1 cellular context compared by ENCODE assay signal in the genomic region with DNA sequence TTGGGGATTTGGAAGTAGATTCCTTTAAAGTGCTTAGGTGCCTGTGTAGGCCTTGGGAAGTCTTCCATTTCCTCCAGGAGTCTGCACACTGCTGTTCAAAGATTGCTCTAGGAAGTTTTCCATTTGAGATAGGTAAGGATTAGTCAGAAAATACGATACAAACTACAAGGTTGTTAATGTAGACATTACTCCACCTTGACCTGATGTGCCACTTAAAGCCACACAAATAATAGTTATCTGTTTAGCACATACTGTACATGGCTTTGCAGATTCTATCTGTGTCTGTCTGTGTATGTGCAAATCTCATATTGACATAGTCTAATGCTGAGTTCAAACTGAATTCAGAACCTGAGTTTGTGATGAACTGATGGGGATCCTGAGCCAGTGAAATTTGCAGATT.
TF ChIP-seq lines count a peak whose summit lies in the region.

No MANE protein-coding gene starts in this region.

TF ChIP-seq in GM23338, 12 proteins besides CTCF, POLR2A, EP300 and RAD21 (continued from another document):
- TF ChIP-seq, protein P1, sequence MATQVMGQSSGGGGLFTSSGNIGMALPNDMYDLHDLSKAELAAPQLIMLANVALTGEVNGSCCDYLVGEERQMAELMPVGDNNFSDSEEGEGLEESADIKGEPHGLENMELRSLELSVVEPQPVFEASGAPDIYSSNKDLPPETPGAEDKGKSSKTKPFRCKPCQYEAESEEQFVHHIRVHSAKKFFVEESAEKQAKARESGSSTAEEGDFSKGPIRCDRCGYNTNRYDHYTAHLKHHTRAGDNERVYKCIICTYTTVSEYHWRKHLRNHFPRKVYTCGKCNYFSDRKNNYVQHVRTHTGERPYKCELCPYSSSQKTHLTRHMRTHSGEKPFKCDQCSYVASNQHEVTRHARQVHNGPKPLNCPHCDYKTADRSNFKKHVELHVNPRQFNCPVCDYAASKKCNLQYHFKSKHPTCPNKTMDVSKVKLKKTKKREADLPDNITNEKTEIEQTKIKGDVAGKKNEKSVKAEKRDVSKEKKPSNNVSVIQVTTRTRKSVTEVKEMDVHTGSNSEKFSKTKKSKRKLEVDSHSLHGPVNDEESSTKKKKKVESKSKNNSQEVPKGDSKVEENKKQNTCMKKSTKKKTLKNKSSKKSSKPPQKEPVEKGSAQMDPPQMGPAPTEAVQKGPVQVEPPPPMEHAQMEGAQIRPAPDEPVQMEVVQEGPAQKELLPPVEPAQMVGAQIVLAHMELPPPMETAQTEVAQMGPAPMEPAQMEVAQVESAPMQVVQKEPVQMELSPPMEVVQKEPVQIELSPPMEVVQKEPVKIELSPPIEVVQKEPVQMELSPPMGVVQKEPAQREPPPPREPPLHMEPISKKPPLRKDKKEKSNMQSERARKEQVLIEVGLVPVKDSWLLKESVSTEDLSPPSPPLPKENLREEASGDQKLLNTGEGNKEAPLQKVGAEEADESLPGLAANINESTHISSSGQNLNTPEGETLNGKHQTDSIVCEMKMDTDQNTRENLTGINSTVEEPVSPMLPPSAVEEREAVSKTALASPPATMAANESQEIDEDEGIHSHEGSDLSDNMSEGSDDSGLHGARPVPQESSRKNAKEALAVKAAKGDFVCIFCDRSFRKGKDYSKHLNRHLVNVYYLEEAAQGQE (IDR thresholded peaks at IDR 0.05; ENCODE audit: unreplicated experiment) = no peak
- TF ChIP-seq EZH2 (IDR thresholded peaks at IDR 0.05; ENCODE audit: low read depth, unreplicated experiment) (no peak), ZNF114 (CRISPR knock-in tag; IDR thresholded peaks at IDR 0.05) (no peak), EZH2phosphoT487 (IDR thresholded peaks at IDR 0.05; ENCODE audit: unreplicated experiment) (no peak), ZNF331 (CRISPR knock-in tag; IDR thresholded peaks at IDR 0.05; ENCODE audit: low read depth) (no peak), JUNB (IDR thresholded peaks at IDR 0.05; ENCODE audit: unreplicated experiment) (no peak), STAT1 (IDR thresholded peaks at IDR 0.05; ENCODE audit: unreplicated experiment) (no peak)
- TF ChIP-seq, protein P2, sequence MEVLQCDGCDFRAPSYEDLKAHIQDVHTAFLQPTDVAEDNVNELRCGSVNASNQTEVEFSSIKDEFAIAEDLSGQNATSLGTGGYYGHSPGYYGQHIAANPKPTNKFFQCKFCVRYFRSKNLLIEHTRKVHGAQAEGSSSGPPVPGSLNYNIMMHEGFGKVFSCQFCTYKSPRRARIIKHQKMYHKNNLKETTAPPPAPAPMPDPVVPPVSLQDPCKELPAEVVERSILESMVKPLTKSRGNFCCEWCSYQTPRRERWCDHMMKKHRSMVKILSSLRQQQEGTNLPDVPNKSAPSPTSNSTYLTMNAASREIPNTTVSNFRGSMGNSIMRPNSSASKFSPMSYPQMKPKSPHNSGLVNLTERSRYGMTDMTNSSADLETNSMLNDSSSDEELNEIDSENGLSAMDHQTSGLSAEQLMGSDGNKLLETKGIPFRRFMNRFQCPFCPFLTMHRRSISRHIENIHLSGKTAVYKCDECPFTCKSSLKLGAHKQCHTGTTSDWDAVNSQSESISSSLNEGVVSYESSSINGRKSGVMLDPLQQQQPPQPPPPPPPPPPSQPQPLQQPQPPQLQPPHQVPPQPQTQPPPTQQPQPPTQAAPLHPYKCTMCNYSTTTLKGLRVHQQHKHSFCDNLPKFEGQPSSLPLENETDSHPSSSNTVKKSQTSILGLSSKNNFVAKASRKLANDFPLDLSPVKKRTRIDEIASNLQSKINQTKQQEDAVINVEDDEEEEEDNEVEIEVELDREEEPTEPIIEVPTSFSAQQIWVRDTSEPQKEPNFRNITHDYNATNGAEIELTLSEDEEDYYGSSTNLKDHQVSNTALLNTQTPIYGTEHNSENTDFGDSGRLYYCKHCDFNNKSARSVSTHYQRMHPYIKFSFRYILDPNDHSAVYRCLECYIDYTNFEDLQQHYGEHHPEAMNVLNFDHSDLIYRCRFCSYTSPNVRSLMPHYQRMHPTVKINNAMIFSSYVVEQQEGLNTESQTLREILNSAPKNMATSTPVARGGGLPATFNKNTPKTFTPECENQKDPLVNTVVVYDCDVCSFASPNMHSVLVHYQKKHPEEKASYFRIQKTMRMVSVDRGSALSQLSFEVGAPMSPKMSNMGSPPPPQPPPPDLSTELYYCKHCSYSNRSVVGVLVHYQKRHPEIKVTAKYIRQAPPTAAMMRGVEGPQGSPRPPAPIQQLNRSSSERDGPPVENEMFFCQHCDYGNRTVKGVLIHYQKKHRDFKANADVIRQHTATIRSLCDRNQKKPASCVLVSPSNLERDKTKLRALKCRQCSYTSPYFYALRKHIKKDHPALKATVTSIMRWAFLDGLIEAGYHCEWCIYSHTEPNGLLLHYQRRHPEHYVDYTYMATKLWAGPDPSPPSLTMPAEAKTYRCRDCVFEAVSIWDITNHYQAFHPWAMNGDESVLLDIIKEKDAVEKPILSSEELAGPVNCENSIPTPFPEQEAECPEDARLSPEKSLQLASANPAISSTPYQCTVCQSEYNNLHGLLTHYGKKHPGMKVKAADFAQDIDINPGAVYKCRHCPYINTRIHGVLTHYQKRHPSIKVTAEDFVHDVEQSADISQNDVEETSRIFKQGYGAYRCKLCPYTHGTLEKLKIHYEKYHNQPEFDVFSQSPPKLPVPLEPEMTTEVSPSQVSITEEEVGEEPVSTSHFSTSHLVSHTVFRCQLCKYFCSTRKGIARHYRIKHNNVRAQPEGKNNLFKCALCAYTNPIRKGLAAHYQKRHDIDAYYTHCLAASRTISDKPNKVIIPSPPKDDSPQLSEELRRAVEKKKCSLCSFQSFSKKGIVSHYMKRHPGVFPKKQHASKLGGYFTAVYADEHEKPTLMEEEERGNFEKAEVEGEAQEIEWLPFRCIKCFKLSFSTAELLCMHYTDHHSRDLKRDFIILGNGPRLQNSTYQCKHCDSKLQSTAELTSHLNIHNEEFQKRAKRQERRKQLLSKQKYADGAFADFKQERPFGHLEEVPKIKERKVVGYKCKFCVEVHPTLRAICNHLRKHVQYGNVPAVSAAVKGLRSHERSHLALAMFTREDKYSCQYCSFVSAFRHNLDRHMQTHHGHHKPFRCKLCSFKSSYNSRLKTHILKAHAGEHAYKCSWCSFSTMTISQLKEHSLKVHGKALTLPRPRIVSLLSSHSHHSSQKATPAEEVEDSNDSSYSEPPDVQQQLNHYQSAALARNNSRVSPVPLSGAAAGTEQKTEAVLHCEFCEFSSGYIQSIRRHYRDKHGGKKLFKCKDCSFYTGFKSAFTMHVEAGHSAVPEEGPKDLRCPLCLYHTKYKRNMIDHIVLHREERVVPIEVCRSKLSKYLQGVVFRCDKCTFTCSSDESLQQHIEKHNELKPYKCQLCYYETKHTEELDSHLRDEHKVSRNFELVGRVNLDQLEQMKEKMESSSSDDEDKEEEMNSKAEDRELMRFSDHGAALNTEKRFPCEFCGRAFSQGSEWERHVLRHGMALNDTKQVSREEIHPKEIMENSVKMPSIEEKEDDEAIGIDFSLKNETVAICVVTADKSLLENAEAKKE (CRISPR knock-in tag; IDR thresholded peaks at IDR 0.05) = no peak
- TF ChIP-seq, protein P3, sequence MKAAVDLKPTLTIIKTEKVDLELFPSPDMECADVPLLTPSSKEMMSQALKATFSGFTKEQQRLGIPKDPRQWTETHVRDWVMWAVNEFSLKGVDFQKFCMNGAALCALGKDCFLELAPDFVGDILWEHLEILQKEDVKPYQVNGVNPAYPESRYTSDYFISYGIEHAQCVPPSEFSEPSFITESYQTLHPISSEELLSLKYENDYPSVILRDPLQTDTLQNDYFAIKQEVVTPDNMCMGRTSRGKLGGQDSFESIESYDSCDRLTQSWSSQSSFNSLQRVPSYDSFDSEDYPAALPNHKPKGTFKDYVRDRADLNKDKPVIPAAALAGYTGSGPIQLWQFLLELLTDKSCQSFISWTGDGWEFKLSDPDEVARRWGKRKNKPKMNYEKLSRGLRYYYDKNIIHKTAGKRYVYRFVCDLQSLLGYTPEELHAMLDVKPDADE (IDR thresholded peaks at IDR 0.05) = no peak
TF ChIP-seq in GM23338: peak in this region for 0.
